10 cellular contexts compared by ENCODE assay signal in the genomic region with DNA sequence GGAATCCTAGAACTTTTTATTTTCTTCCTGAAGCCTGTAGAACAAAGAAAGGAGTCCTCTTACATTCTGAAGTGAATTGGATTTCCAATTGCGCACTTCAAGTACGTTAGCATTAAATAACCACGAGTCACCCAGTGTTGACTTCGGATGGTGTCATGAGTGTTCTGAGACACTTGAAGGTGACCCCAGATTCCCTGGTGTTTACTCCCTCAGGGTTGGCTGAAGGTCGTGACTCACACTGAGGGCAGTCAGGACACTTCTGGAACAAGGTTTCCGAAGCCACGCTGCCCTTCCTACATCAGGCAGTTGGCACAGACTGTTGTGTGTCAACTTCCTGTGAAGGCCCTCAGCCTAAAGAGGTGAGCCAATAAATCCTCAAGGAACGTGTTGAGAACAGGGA.
A peak's percentile ranks its signal among the peaks of the same experiment; 100 is the strongest.
DNase-seq lines count a peak whose midpoint lies in the region; TF ChIP-seq lines count a peak whose summit lies in the region.
"Had no signal": no experiment of that assay in that cellular context is flagged by ENCODE, and none has a peak within 500 bp of the region (broad histone marks: within the 10 kb centered on the region; RNA-seq: fewer than 3 reads in every experiment).

No MANE protein-coding gene starts in this region.

- H3K27ac ChIP-seq in adrenal gland, result peak overlapping the region in 2 of 5 donors; percentile 26 to 70

- TF ChIP-seq POLR2A in adrenal gland (IDR thresholded peaks at IDR 0.05), result no peak

- no peaks in the 10 kb centered on the region for H3K36me3 ChIP-seq in adrenal gland (replicated peaks in 1 of 2)

- no peaks in the 10 kb centered on the region for H3K4me1 ChIP-seq in adrenal gland (replicated peaks in 1 of 2)

- intact Hi-C loops in adrenal gland (cut with DNase I), result no loop called here

- TF ChIP-seq CTCF in adrenal gland (IDR thresholded peaks at IDR 0.05) (no peak), retinal pigment epithelial cell (conservative IDR thresholded peaks at IDR 0.05; ENCODE audit: low read depth, low read length) (no peak)

- no peaks in the 10 kb centered on the region for H3K27me3 ChIP-seq in adrenal gland

- 49 to 71% (median 65%) methylated on average over 5 to 8 of the region's 8 CpGs for WGBS in adrenal gland, 4 donors

- DNase-seq in EH (ENCODE audit: low read depth) (peak; percentile 93), adrenal gland (peak in 6 of 7 donors; percentile 11 to 54 (median 20)), glomerular endothelial cell (ENCODE audit: extremely low read depth, low read depth, low spot score) (peak; percentile 95), retinal pigment epithelial cell (ENCODE audit: low read depth) (peak; percentile 48), hippocampal formation (lab: John Stamatoyannopoulos, UW) (no peak), NCI-H2227 treated with DMSO at 0.1 percent for 48 hours (lab: John Stamatoyannopoulos, UW) (no peak), hypothalamus (lab: John Stamatoyannopoulos, UW) (no peak)
- DNase-seq in stimulated activated CD4-positive, alpha-beta T cell treated with anti-CD3 and anti-CD28 coated beads, Interleukin-4, amount 100 ng/mL, for 1 hour, result no peak
- DNase-seq: CD4-positive, alpha-beta memory T cell; midbrain had no signal

- H3K9me3 ChIP-seq in adrenal gland (replicated peaks in 1 of 3), result no peaks in the 10 kb centered on the region

- H3K4me3 ChIP-seq in adrenal gland (no peak overlapping the region), retinal pigment epithelial cell (ENCODE audit: low read length) (no peak overlapping the region)

Comparison
In these comparisons a context has a peak if more than half of its experiments do, and no peak if none do; other contexts are left out.
1. DNase-seq: peak in EH (single experiment), adrenal gland (6 of 7), glomerular endothelial cell (single experiment) and retinal pigment epithelial cell (single experiment); none in hippocampal formation (0 of 2), NCI-H2227 treated with DMSO at 0.1 percent for 48 hours (single experiment), stimulated activated CD4-positive, alpha-beta T cell treated with anti-CD3 and anti-CD28 coated beads, Interleukin-4, amount 100 ng/mL, for 1 hour (single experiment) and hypothalamus (0 of 51).